ENCODE assay signal across 5 cellular contexts in the genomic region with DNA sequence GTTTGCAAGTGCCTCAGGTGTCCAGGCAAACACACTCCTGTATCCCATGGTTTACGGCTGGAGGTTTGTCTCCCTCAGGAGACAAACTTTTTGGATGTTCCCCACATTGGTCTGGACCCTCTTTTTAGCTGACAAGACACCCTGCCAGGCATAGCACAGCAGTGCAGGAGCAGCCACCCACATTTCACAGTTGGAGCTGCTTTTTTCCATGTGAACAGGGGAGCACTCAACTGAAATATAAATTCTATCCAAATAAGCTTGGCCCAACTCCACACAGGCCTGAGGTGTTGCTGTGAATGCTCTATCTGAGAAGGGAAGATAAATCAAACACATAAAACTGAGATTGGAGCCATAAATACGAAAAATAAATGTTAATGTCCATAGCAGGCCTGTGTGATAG.
"Had no signal": no experiment of that assay in that cellular context is flagged by ENCODE, and none has a peak within 500 bp of the region (broad histone marks: within the 10 kb centered on the region; RNA-seq: fewer than 3 reads in every experiment).

No MANE protein-coding gene starts in this region.

- ATAC-seq: K562 had no signal

- H3K36me3 Mint-ChIP-seq: IgD-negative memory B cell had no signal

- H3K4me2 ChIP-seq: KMS-11 had no signal

- H3K27me3 Mint-ChIP-seq: IgD-negative memory B cell had no signal

- H3K27ac Mint-ChIP-seq: IgD-negative memory B cell had no signal

- H3K27ac ChIP-seq: HL-60, KMS-11 had no signal

- H3K4me3 Mint-ChIP-seq: IgD-negative memory B cell had no signal

- H3K4me1 Mint-ChIP-seq: IgD-negative memory B cell had no signal

- H3K9ac ChIP-seq: KMS-11 had no signal

- DNase-seq: KG1 had no signal
